10 cellular contexts compared by ENCODE assay signal in genomic region chr7:926061-927030, GRCh38. TPM values are rescaled to one million over a fixed set of nuclear protein-coding genes. Genes with fewer than 3 reads are reported as not detected.
A peak's percentile ranks its signal among the peaks of the same experiment; 100 is the strongest.
DNase-seq lines count a peak whose midpoint lies in the region; ATAC-seq, FAIRE-seq and TF ChIP-seq lines count a peak whose summit lies in the region.
"Had no signal": no experiment of that assay in that cellular context is flagged by ENCODE, and none has a peak within 500 bp of the region (broad histone marks: within the 10 kb centered on the region; RNA-seq: fewer than 3 reads in every experiment).

No MANE protein-coding gene starts in this region.

- no peaks in the 10 kb centered on the region for H3K36me3 Mint-ChIP-seq in endothelial cell (ENCODE audit: low read depth, unreplicated experiment)

- H3K27me3 ChIP-seq in dorsolateral prefrontal cortex: no peaks in the 10 kb centered on the region
- H3K27me3 ChIP-seq in pancreas: no peaks in the 10 kb centered on the region

- H3K36me3 ChIP-seq in pancreas: no peaks in the 10 kb centered on the region

- H3K4me1 ChIP-seq in pancreas: no peaks in the 10 kb centered on the region

- no peak overlapping the region for H3K27ac Mint-ChIP-seq in endothelial cell (ENCODE audit: unreplicated experiment)

- WGBS in pancreas, 2 donors: 80 to 84% methylated on average over 38 to 47 of the region's 47 CpGs

- no peaks in the 10 kb centered on the region for H3K9me3 ChIP-seq in pancreas

- intact Hi-C loops in dorsolateral prefrontal cortex (cut with DNase I) (no loop called here), pancreas (cut with DNase I) (no loop called here)

- DNase-seq in LoVo (ENCODE audit: low spot score) (peak; percentile 60), dorsolateral prefrontal cortex (peak in 9 of 10 donors; percentile 35 to 72 (median 63)), pancreas (peak in 4 of 6 donors; percentile 12 to 71 (median 36)), retina (no peak), endothelial cell (ENCODE audit: low spot score) (no peak), DMS 273 treated with DMSO at 0.1 percent for 48 hours (lab: John Stamatoyannopoulos, UW) (no peak)
- DNase-seq: activated CD4-positive, alpha-beta T cell treated with anti-CD3 and anti-CD28 coated beads, Interleukin-2, amount 50 U/mL, for 4 hours; EL; PC-3 had no signal

- H3K4me3 ChIP-seq in dorsolateral prefrontal cortex (peak overlapping the region in 2 of 59 donors; percentile 2 to 12), pancreas (no peak overlapping the region)

- no peaks in the 10 kb centered on the region for H3K4me1 Mint-ChIP-seq in endothelial cell (ENCODE audit: unreplicated experiment)

- H3K9me3 Mint-ChIP-seq in endothelial cell (ENCODE audit: unreplicated experiment): no peaks in the 10 kb centered on the region

- H3K27me3 Mint-ChIP-seq in endothelial cell (ENCODE audit: unreplicated experiment): peaks cover 3% of the 10 kb centered on the region

- H3K4me3 Mint-ChIP-seq in endothelial cell (ENCODE audit: unreplicated experiment): no peak overlapping the region

- FAIRE-seq in pancreas (lab: Jason Lieb, UNC): no peak
- FAIRE-seq: keratinocyte had no signal

- ATAC-seq in pancreas: peak in 1 of 4 donors; percentile 41
- ATAC-seq: PC-3 had no signal

- H3K27ac ChIP-seq in dorsolateral prefrontal cortex (peak overlapping the region; percentile 88 to 100 (median 98)), pancreas (no peak overlapping the region)

- TF ChIP-seq CTCF in dorsolateral prefrontal cortex (IDR thresholded peaks at IDR 0.05 in 54 of 56, conservative IDR thresholded peaks at IDR 0.05 in 2 of 56; ENCODE audit: low read depth in 1 of 56, partially characterized antibody in 56 of 56): no peak
- TF ChIP-seq CTCF in pancreas (IDR thresholded peaks at IDR 0.05): no peak
- TF ChIP-seq CTCF in endothelial cell (IDR thresholded peaks at IDR 0.05; ENCODE audit: unreplicated experiment): no peak

RNA-seq across cellular contexts. Expression of gene ADAP1, which starts 28.1 kb away (rescaled TPM):
- 100 to 1,000 TPM in 118 of 120 experiments, 10 to 100 TPM in 2; 97.0 to 199 (median 136) TPM for total RNA-seq in dorsolateral prefrontal cortex
- 10 to 100 TPM; 10.9 to 15.0 (median 13.7) TPM for total RNA-seq in pancreas
- polyA plus RNA-seq in pancreas: 10 to 100 TPM; 15.5 to 41.2 TPM
- total RNA-seq in endothelial cell (ENCODE audit: unreplicated experiment): 1.7 TPM

RNA-seq across cellular contexts. Expression of gene COX19, which starts 49.0 kb away (rescaled TPM):
- total RNA-seq in dorsolateral prefrontal cortex (10 to 100 TPM; 11.2 to 38.9 (median 18.5) TPM), pancreas (1 to 10 TPM; 4.2 to 8.6 (median 6.0) TPM), endothelial cell (ENCODE audit: unreplicated experiment) (10.2 TPM)
- 1 to 10 TPM; 7.5 to 9.1 TPM for polyA plus RNA-seq in pancreas

RNA-seq across cellular contexts. Expression of gene GET4, which starts 50.0 kb away (rescaled TPM):
- 10 to 100 TPM; 25.4 to 54.1 (median 40.7) TPM for total RNA-seq in dorsolateral prefrontal cortex
- 10 to 100 TPM; 13.1 to 23.8 (median 19.9) TPM for total RNA-seq in pancreas
- polyA plus RNA-seq in pancreas: 10 to 100 TPM; 52.6 to 94.5 TPM
- total RNA-seq in endothelial cell (ENCODE audit: unreplicated experiment): 61.3 TPM

RNA-seq across cellular contexts. Expression of gene CYP2W1, which starts 56.6 kb away (rescaled TPM):
- total RNA-seq in dorsolateral prefrontal cortex (under 1 TPM in 4 of 120 experiments, not detected in 116; 0.24 to 0.52 (median 0.33) TPM), pancreas (under 1 TPM in 5 of 6 donors, not detected in 1; 0.12 to 0.59 (median 0.32) TPM), endothelial cell (ENCODE audit: unreplicated experiment) (not detected)
- polyA plus RNA-seq in pancreas: under 1 TPM; 0.54 to 0.76 TPM
- total RNA-seq: PC-3 had no signal

Comparison
In these comparisons a context has a peak if more than half of its experiments do, and no peak if none do; other contexts are left out.
1. DNase-seq: peak in LoVo (single experiment), dorsolateral prefrontal cortex (9 of 10) and pancreas (4 of 6); none in retina (single experiment), endothelial cell (single experiment) and DMS 273 treated with DMSO at 0.1 percent for 48 hours (single experiment).
2. H3K27ac ChIP-seq: peak in dorsolateral prefrontal cortex (59 of 59); none in pancreas (0 of 4).
3. RNA of gene ADAP1, which starts 28.1 kb away (total RNA-seq): 97.0 to 199 TPM in dorsolateral prefrontal cortex; 10.9 to 15.0 TPM in pancreas and 1.7 TPM in endothelial cell (single experiment); every median in the first group is over 4 times any median in the second.